In genomic region chr7:45921699-45922519, GRCh38 we compare ENCODE assay signal across 8 cellular contexts. TPM values are rescaled to one million over a fixed set of nuclear protein-coding genes. Genes with fewer than 3 reads are reported as not detected.
A peak's percentile ranks its signal among the peaks of the same experiment; 100 is the strongest.
DNase-seq lines count a peak whose midpoint lies in the region; ATAC-seq, FAIRE-seq and TF ChIP-seq lines count a peak whose summit lies in the region.

No MANE protein-coding gene starts in this region.

- peak; percentile 99 for TF ChIP-seq CTCF in astrocyte (IDR thresholded peaks at IDR 0.05; ENCODE audit: insufficient read depth, low read depth, low read length)

- H3K4me3 ChIP-seq in astrocyte (ENCODE audit: insufficient read depth, low read depth, low read length), result peak overlapping the region; percentile 59
- peak overlapping the region; percentile 57 for H3K4me3 ChIP-seq in iPS-11a (ENCODE audit: low read depth, low read length)
- H3K4me3 ChIP-seq in skeletal muscle satellite cell (ENCODE audit: low read length), result peak overlapping the region; percentile 75

- H3K36me3 ChIP-seq in astrocyte (ENCODE audit: insufficient read depth, low read length) (no peaks in the 10 kb centered on the region), skeletal muscle satellite cell (ENCODE audit: insufficient read depth, low read length) (peaks cover 6% of the 10 kb centered on the region)

- DNase-seq in SKM-1 (lab: John Stamatoyannopoulos, UW; ENCODE audit: unreplicated experiment) (peak; percentile 20), SKM-1 treated with dmso at 0.1 percent for 144 hours (lab: John Stamatoyannopoulos, UW; ENCODE audit: unreplicated experiment) (no peak), NCI-H1048 (lab: John Stamatoyannopoulos, UW) (peak; percentile 8), astrocyte (ENCODE audit: low read depth) (peak; percentile 57)
- DNase-seq in activated CD8-positive, alpha-beta memory T cell treated with anti-CD3 and anti-CD28 coated beads, Interleukin-2, amount 50 U/mL, for 48 hours, result no peak

- H4K20me1 ChIP-seq in astrocyte (ENCODE audit: insufficient read depth, low read length), result peaks cover 15% of the 10 kb centered on the region

- H3K9me3 ChIP-seq in astrocyte (ENCODE audit: insufficient read depth, low read depth, low read length) (no peaks in the 10 kb centered on the region), skeletal muscle satellite cell (replicated peaks; ENCODE audit: low read length) (no peaks in the 10 kb centered on the region)

- H3K36me3 Mint-ChIP-seq in astrocyte (ENCODE audit: low read depth, unreplicated experiment), result peaks cover 10% of the 10 kb centered on the region

- FAIRE-seq in astrocyte (lab: Jason Lieb, UNC), result no peak

- H3K9ac ChIP-seq in astrocyte (ENCODE audit: low read length), result peak overlapping the region; percentile 71
- peak overlapping the region; percentile 64 for H3K9ac ChIP-seq in skeletal muscle satellite cell (ENCODE audit: low read depth, low read length)

- no peak for ATAC-seq in GM18873 (IDR thresholded peaks at IDR 0.05; ENCODE audit: low FRiP score, unreplicated experiment)

- peak overlapping the region; percentile 42 for H3K27ac ChIP-seq in astrocyte (ENCODE audit: low read depth, low read length)

- H3K4me2 ChIP-seq in astrocyte (ENCODE audit: low read length) (peak overlapping the region; percentile 87), skeletal muscle satellite cell (ENCODE audit: low read length) (peak overlapping the region; percentile 90)

- peak overlapping the region; percentile 95 for H3K27ac Mint-ChIP-seq in astrocyte (ENCODE audit: unreplicated experiment)

- H3K79me2 ChIP-seq in astrocyte (ENCODE audit: insufficient read depth, low read length), result no peaks in the 10 kb centered on the region

- peak overlapping the region; percentile 45 for H2AFZ ChIP-seq in astrocyte (ENCODE audit: low read depth, low read length)

- peaks cover 43% of the 10 kb centered on the region for H3K4me1 Mint-ChIP-seq in astrocyte (ENCODE audit: low read depth, unreplicated experiment)

- no peaks in the 10 kb centered on the region for H3K27me3 Mint-ChIP-seq in astrocyte (ENCODE audit: low read depth, unreplicated experiment)

- H3K4me1 ChIP-seq in astrocyte (ENCODE audit: insufficient read depth, low read length) (peaks cover 54% of the 10 kb centered on the region), skeletal muscle satellite cell (ENCODE audit: control insufficient read depth, insufficient read depth, low read length) (peaks cover 45% of the 10 kb centered on the region)

- H3K9me3 Mint-ChIP-seq in astrocyte (ENCODE audit: unreplicated experiment), result no peaks in the 10 kb centered on the region

- H3K27me3 ChIP-seq in astrocyte (ENCODE audit: insufficient read depth, low read length) (peaks cover 9% of the 10 kb centered on the region), skeletal muscle satellite cell (ENCODE audit: control insufficient read depth, insufficient read depth, low read length) (no peaks in the 10 kb centered on the region)

- peak overlapping the region; percentile 82 for H3K4me3 Mint-ChIP-seq in astrocyte (ENCODE audit: unreplicated experiment)

RNA-seq across cellular contexts. Expression of gene IGFBP3, which starts 0.8 kb away (rescaled TPM):
- 1,092 and 1,283 TPM in 2 replicates for total RNA-seq in astrocyte
- 123 and 234 TPM in 2 replicates for total RNA-seq in skeletal muscle satellite cell (2012; rRNA removed)

RNA-seq across cellular contexts. Expression of gene IGFBP1, which starts 33.6 kb away (rescaled TPM):
- total RNA-seq in astrocyte, result not detected in 2 replicates
- 1.5 and 2.2 TPM in 2 replicates for total RNA-seq in skeletal muscle satellite cell (2012; rRNA removed)

RNA-seq across cellular contexts. Expression of gene CCDC201, which starts 49.0 kb away (rescaled TPM):
- total RNA-seq in astrocyte, result not detected in 2 replicates
- total RNA-seq in skeletal muscle satellite cell (2012; rRNA removed), result not detected in 2 replicates

Comparison
In these comparisons a context has a peak if more than half of its experiments do, and no peak if none do; other contexts are left out.
1. DNase-seq: peak in SKM-1 (single experiment), NCI-H1048 (single experiment) and astrocyte (single experiment); none in SKM-1 treated with dmso at 0.1 percent for 144 hours (single experiment) and activated CD8-positive, alpha-beta memory T cell treated with anti-CD3 and anti-CD28 coated beads, Interleukin-2, amount 50 U/mL, for 48 hours (single experiment).
2. Peak in every context shown above with its lines, with median percentiles within 50 percentile points of each other: H3K4me3 ChIP-seq.